Comparison of ENCODE assay signal across 2 cellular contexts in the genomic region with DNA sequence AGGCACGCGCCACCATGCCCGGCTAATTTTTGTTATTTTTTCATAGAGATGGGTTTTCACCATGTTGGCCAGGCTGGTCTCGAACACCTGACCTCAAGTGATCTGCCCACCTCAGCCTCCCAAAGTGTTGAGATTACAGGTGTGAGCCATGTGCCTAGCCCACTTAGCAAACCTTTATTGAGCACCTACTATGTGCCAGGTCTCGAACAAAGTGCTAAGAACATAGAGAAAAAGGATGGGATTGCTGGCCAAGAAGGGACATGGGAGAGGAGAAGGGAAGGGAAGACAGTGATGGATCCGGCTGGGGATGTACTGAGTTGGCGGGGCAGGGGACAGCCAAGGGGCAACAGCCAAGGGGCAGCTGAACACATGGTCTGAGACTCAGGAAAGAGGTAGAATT.
TF ChIP-seq lines count a peak whose summit lies in the region.

No MANE protein-coding gene starts in this region.

TF ChIP-seq in HCT116, 20 proteins besides CTCF, POLR2A, EP300 and RAD21:
- TF ChIP-seq ELF1 (IDR thresholded peaks at IDR 0.05; ENCODE audit: borderline replicate concordance, low read depth) = no peak
- TF ChIP-seq ZNF274 (IDR thresholded peaks at IDR 0.05; ENCODE audit: low read depth, low read length) = no peak
- TF ChIP-seq CBX3 (IDR thresholded peaks at IDR 0.05; ENCODE audit: low read depth) = no peak
- TF ChIP-seq, protein P1, sequence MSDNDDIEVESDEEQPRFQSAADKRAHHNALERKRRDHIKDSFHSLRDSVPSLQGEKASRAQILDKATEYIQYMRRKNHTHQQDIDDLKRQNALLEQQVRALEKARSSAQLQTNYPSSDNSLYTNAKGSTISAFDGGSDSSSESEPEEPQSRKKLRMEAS (IDR thresholded peaks at IDR 0.05) = no peak

TF ChIP-seq in GM12878, 131 proteins besides CTCF, POLR2A, EP300 and RAD21:
- TF ChIP-seq DPF2 (IDR thresholded peaks at IDR 0.05) (0 out of 2 replicates have a peak, but pooled peaks have one; percentile 15), CEBPZ (IDR thresholded peaks at IDR 0.05; ENCODE audit: low read depth, low read length) (no peak), RB1 (IDR thresholded peaks at IDR 0.05; ENCODE audit: borderline replicate concordance) (no peak), HCFC1 (IDR thresholded peaks at IDR 0.05; ENCODE audit: low read length) (no peak)
